1 cellular context compared by ENCODE assay signal in the genomic region with DNA sequence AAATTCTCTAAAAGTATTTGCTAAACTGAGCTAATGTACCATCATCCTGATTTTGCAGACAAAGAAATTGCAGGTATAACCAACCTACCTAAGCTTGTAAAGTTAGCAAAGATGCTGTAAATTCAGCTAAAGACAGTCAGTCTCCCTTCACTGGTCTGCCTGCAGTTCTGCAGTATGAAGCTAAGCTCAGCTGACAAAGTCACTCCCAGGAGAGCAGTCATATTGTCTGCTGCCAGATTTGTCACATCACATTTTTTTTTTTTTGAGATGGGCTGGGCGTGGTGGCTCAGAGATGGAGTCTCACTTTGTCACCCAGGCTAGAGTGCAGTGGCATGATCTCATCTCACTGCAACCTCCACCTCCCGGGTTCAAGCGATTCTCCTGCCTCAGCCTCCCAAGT.
TF ChIP-seq lines count a peak whose summit lies in the region.

No MANE protein-coding gene starts in this region.

TF ChIP-seq in K562, 482 proteins besides CTCF, POLR2A, EP300 and RAD21 (continued from another document):
- TF ChIP-seq, protein P1, sequence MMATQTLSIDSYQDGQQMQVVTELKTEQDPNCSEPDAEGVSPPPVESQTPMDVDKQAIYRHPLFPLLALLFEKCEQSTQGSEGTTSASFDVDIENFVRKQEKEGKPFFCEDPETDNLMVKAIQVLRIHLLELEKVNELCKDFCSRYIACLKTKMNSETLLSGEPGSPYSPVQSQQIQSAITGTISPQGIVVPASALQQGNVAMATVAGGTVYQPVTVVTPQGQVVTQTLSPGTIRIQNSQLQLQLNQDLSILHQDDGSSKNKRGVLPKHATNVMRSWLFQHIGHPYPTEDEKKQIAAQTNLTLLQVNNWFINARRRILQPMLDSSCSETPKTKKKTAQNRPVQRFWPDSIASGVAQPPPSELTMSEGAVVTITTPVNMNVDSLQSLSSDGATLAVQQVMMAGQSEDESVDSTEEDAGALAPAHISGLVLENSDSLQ (IDR thresholded peaks at IDR 0.05) = no peak
- TF ChIP-seq ZNF24 (IDR thresholded peaks at IDR 0.05) (no peak), ZNF384 (IDR thresholded peaks at IDR 0.05; ENCODE audit: low read depth, low read length) (peak; percentile 37; the same call in 1 of the 2 replicates), NFXL1 (CRISPR knock-in tag; IDR thresholded peaks at IDR 0.05) (no peak), GTF2E2 (tag; IDR thresholded peaks at IDR 0.05) (no peak)
